ENCODE assay signal across 8 cellular contexts in the genomic region with DNA sequence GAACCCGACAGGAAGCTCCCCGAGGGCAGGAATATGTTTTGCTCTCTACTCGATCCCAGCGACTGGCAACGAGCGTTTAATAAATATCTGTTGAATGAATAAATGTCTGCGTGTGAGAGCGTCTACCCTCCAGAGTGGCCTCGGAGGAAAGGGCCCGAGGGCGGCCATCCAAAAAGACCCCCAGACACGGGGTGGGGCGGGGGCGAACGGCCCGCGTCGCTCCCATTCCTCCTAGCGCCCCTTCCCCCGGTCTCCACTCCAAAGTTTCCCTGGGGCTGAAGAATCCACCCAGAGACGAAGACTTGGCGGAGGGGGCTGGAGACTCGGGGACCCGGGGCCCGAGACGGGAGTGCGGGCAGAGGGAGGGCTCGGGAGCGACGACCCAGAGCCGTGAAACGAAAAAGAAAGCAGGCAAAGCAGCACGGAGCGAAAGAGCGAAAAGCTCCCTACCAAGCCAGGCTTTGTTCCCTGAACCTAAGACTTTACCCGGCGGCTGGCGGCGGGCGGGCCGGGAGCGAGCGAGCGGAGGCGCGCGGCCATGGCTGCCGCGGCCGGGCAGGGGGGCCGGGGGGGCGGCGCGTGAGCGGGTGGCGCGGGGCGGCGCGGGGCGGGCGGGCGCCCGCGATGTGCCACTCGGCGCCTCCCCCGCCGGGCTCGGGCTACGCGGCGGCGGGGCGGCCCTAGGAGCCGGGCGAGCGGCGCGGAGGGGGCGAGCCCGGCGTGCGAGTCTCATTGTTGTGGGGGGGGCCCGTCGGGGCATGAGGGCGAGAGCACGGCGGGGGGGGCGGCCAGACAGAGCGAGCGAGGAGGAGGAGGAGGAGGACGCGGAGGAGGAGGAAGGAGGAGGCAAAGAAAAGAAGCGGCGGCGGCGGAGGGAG. TPM values are rescaled to one million over a fixed set of nuclear protein-coding genes. Genes with fewer than 3 reads are reported as not detected.
DNase-seq lines count a peak whose midpoint lies in the region; ATAC-seq and TF ChIP-seq lines count a peak whose summit lies in the region.

TSS of gene MLLT6 (plus strand) at position 629 of the 878 bp plus-strand sequence. CDS start 360 bp downstream, outside the sequence.

- H2BK120ac ChIP-seq in IMR-90 (ENCODE audit: low read depth, low read length) = peak within 1 kb of the TSS; percentile 47

- ATAC-seq in IMR-90 (ENCODE audit: low read depth) (peak; percentile 64), esophagus mucosa (peak; percentile 14), GM18520 (IDR thresholded peaks at IDR 0.05; ENCODE audit: unreplicated experiment) (no peak)
- peak; percentile 1 to 2 for ATAC-seq in activated T-cell treated with anti-CD3 and anti-CD28 coated beads, Interleukin-2, amount 50 U/mL, for 72 hours (replicated peaks in 1 of 2)

- peak within 1 kb of the TSS; percentile 99 for H3K27ac Mint-ChIP-seq in activated T-cell treated with anti-CD3 and anti-CD28 coated beads, Interleukin-2, amount 50 U/mL, for 72 hours

- H4K8ac ChIP-seq in IMR-90 (ENCODE audit: low read depth in 2 of 2, low read length in 2 of 2) = peak within 1 kb of the TSS; percentile 93 to 99

- peak within 1 kb of the TSS; percentile 54 for H3K56ac ChIP-seq in IMR-90 (ENCODE audit: extremely low read depth, insufficient read depth, low read length)

- peak within 1 kb of the TSS; percentile 93 for H3K4me2 ChIP-seq in IMR-90 (ENCODE audit: low read depth, low read length)

- H2BK5ac ChIP-seq in IMR-90 (ENCODE audit: low read depth, low read length, poor library complexity, severe bottlenecking) = peak within 1 kb of the TSS; percentile 54

- CTCF ChIA-PET in IMR-90 (lab: Yijun Ruan, JAX) = no interaction called here

- H3K27me3 Mint-ChIP-seq in activated T-cell treated with anti-CD3 and anti-CD28 coated beads, Interleukin-2, amount 50 U/mL, for 72 hours (ENCODE audit: low read depth) = no peaks in the 10 kb centered on the region

- H3K27ac ChIP-seq in IMR-90 (ENCODE audit: insufficient read depth, low read length) (peak within 1 kb of the TSS; percentile 93), Peyer's patch (peak within 1 kb of the TSS; percentile 89 to 99 (median 97))

- H3K4ac ChIP-seq in IMR-90 (ENCODE audit: low read depth, low read length) = peak within 1 kb of the TSS; percentile 93

- in situ Hi-C loops in IMR-90 (cut with MboI; ENCODE audit: low sequenced_read_pairs) = no loop called here

- H2AK5ac ChIP-seq in IMR-90 (ENCODE audit: low read depth, low read length) = peak within 1 kb of the TSS; percentile 57

- peak within 1 kb of the TSS; percentile 92 to 99 for H3K4me3 Mint-ChIP-seq in activated T-cell treated with anti-CD3 and anti-CD28 coated beads, Interleukin-2, amount 50 U/mL, for 72 hours

- DNase-seq in COR-L47 (lab: John Stamatoyannopoulos, UW) (peak; percentile 86), IMR-90 (peak; percentile 71), Peyer's patch (peak; percentile 79 to 91 (median 86)), mucosa of gallbladder (ENCODE audit: low spot score) (peak; percentile 83)
- peak; percentile 78 to 81 for DNase-seq in activated T-cell treated with anti-CD3 and anti-CD28 coated beads, Interleukin-2, amount 50 U/mL, for 72 hours
- peak; percentile 51 for DNase-seq in stimulated activated CD8-positive, alpha-beta memory T cell treated with anti-CD3 and anti-CD28 coated beads, Interleukin-7, amount 100 ng/mL, for 24 hours (ENCODE audit: low read depth)

- peak within 1 kb of the TSS; percentile 90 for H2AFZ ChIP-seq in IMR-90 (replicated peaks; ENCODE audit: low read length, poor library complexity)

- peak within 1 kb of the TSS; percentile 74 for H4K91ac ChIP-seq in IMR-90 (ENCODE audit: insufficient read depth, low read depth, low read length)

- H3K27me3 ChIP-seq in IMR-90 (ENCODE audit: control insufficient read depth, insufficient read depth, low read length) (no peaks in the 10 kb centered on the region), Peyer's patch (no peaks in the 10 kb centered on the region)

- H3K36me3 ChIP-seq in IMR-90 (ENCODE audit: control insufficient read depth, insufficient read depth, low read length) (peaks cover 15% of the 10 kb centered on the region; the same call in 1 of the 2 replicates), Peyer's patch (peaks cover 0 to 26% (median 0%) of the 10 kb centered on the region in 3 donors)

- BruUV-seq in IMR-90 (replicated peaks; lab: Mats Ljungman, UMichigan) = no TSS peak

- H3K9ac ChIP-seq in IMR-90 (ENCODE audit: low read depth, low read length) = peak within 1 kb of the TSS; percentile 83

- WGBS in IMR-90 (ENCODE audit: extremely low coverage in 2 of 2, insufficient read length in 1 of 2), 2 experiments = 0% methylated on average over 28 of the region's 98 CpGs; no CpG with 5 or more reads in 1 of the 2 experiments

- H3K9me3 ChIP-seq in IMR-90 (ENCODE audit: control insufficient read depth, insufficient read depth, low read length) (no peaks in the 10 kb centered on the region), Peyer's patch (no peaks in the 10 kb centered on the region)

- no peak within 1 kb of the TSS; the same call in 1 of the 2 replicates for H2BK20ac ChIP-seq in IMR-90 (ENCODE audit: low read depth, low read length)

- H3K79me1 ChIP-seq in IMR-90 (ENCODE audit: low read depth in 1 of 2, low read length in 2 of 2) = peaks cover 21 to 63% of the 10 kb centered on the region in 2 experiments; a peak in 3 of 4 replicates

- H3K9me3 Mint-ChIP-seq in activated T-cell treated with anti-CD3 and anti-CD28 coated beads, Interleukin-2, amount 50 U/mL, for 72 hours = peaks cover 0 to 3% of the 10 kb centered on the region in 2 donors

- intact Hi-C loops in IMR-90 (cut with micrococcal nuclease) = no loop called here

- no peak; the same call in 1 of the 2 replicates for TF ChIP-seq POLR2A in IMR-90 (IDR thresholded peaks at IDR 0.05; ENCODE audit: low read depth, low read length)
- TF ChIP-seq POLR2A in Peyer's patch (IDR thresholded peaks at IDR 0.05) = peak in 1 of 2 donors; percentile 35

- 0 out of 3 replicates have a peak within 1 kb of the TSS, but pooled peaks have one; percentile 60 for H2BK15ac ChIP-seq in IMR-90 (ENCODE audit: low read depth, low read length)

- dilution Hi-C loops in IMR-90 (cut with HindIII; ENCODE audit: low sequenced_read_pairs, unreplicated experiment) = no loop called here

- TF ChIP-seq RAD21 in IMR-90 (IDR thresholded peaks at IDR 0.05; ENCODE audit: low read length) = no peak

- H3K4me3 ChIP-seq in IMR-90 (ENCODE audit: insufficient read depth, low read depth, low read length) (peak within 1 kb of the TSS; percentile 68), Peyer's patch (peak within 1 kb of the TSS; percentile 87 to 97 (median 94))

- H3K36me3 Mint-ChIP-seq in activated T-cell treated with anti-CD3 and anti-CD28 coated beads, Interleukin-2, amount 50 U/mL, for 72 hours (ENCODE audit: insufficient read depth in 2 of 2) = peaks cover 22 to 27% of the 10 kb centered on the region in 2 donors

- peaks cover 52% of the 10 kb centered on the region for H3K4me1 Mint-ChIP-seq in activated T-cell treated with anti-CD3 and anti-CD28 coated beads, Interleukin-2, amount 50 U/mL, for 72 hours (ENCODE audit: low read depth)

- peak within 1 kb of the TSS; percentile 78 for H3K14ac ChIP-seq in IMR-90 (replicated peaks; ENCODE audit: low read depth, low read length)

- H3K4me1 ChIP-seq in IMR-90 (ENCODE audit: control insufficient read depth, insufficient read depth, low read length) = peaks cover 17% of the 10 kb centered on the region
- peaks cover 0 to 36% (median 4%) of the 10 kb centered on the region in 4 donors for H3K4me1 ChIP-seq in Peyer's patch

- no peak for TF ChIP-seq CTCF in IMR-90 (conservative IDR thresholded peaks at IDR 0.05; ENCODE audit: low read depth, low read length)
- TF ChIP-seq CTCF in Peyer's patch (IDR thresholded peaks at IDR 0.05) = no peak

- H4K5ac ChIP-seq in IMR-90 (ENCODE audit: low read depth, low read length) = peak within 1 kb of the TSS; percentile 62

- peaks cover 23% of the 10 kb centered on the region; the same call in 1 of the 2 replicates for H4K20me1 ChIP-seq in IMR-90 (ENCODE audit: insufficient read depth, low read length)

- POLR2A ChIA-PET in IMR-90 (lab: Charles Lee; ENCODE audit: unreplicated experiment) = interaction anchor here (0.5 kb wide), 1 partner anchor 27 kb away, joined by 3 read pairs; no protein-coding TSS in a partner anchor

- H3K18ac ChIP-seq in IMR-90 (ENCODE audit: low read depth, low read length) = peak within 1 kb of the TSS; percentile 37

- H2AK9ac ChIP-seq in IMR-90 (replicated peaks; ENCODE audit: low read depth, low read length, poor library complexity) = peak within 1 kb of the TSS; percentile 97

- peak within 1 kb of the TSS; percentile 99 for H3K23ac ChIP-seq in IMR-90 (ENCODE audit: low read depth, low read length)

- peaks cover 13% of the 10 kb centered on the region; the same call in 1 of the 2 replicates for H3K9me1 ChIP-seq in IMR-90 (ENCODE audit: insufficient read depth, low read length)

TF ChIP-seq in IMR-90, 13 proteins besides CTCF, POLR2A, EP300 and RAD21:
- TF ChIP-seq NFE2L2 (IDR thresholded peaks at IDR 0.05; ENCODE audit: low read depth, low read length) (no peak), MAFK (IDR thresholded peaks at IDR 0.05; ENCODE audit: low read depth, low read length) (no peak), MAZ (IDR thresholded peaks at IDR 0.05; ENCODE audit: borderline replicate concordance, low read depth, low read length) (peak; percentile 54; the same call in 1 of the 2 replicates), CHD1 (IDR thresholded peaks at IDR 0.05; ENCODE audit: low read depth, low read length) (no peak), FOS (IDR thresholded peaks at IDR 0.05; ENCODE audit: low read depth, low read length) (no peak)

RNA-seq across cellular contexts. Expression of gene MLLT6, which starts in this region (rescaled TPM):
- total RNA-seq in IMR-90 (2012; rRNA removed) (7.2 and 7.5 TPM in 2 replicates), Peyer's patch (100 to 1,000 TPM in 3 of 4 donors, 10 to 100 TPM in 1; 69.2 to 297 (median 190) TPM), esophagus mucosa (40.2 TPM), mucosa of gallbladder (175 TPM)
- polyA plus RNA-seq in IMR-90 (2012; rRNA removed) = 21.2 and 22.7 TPM in 2 replicates
- 6.7 and 12.1 TPM in 2 replicates for polyA plus RNA-seq in IMR-90 (2012; cell fraction: cytosol; rRNA removed)
- polyA plus RNA-seq in IMR-90 (2012; cell fraction: nucleus; rRNA removed; ENCODE audit: low replicate concordance) = 94.6 and 103 TPM in 2 replicates
- 100 to 1,000 TPM; 251 to 263 TPM for total RNA-seq in activated T-cell treated with anti-CD3 and anti-CD28 coated beads, Interleukin-2, amount 50 U/mL, for 72 hours
